In genomic region chr12:69844416-69844815, GRCh38 we compare ENCODE assay signal across 24 cellular contexts. TPM values are rescaled to one million over a fixed set of nuclear protein-coding genes. Genes with fewer than 3 reads are reported as not detected.
DNase-seq lines count a peak whose midpoint lies in the region; ATAC-seq and TF ChIP-seq lines count a peak whose summit lies in the region.
"Had no signal": no experiment of that assay in that cellular context is flagged by ENCODE, and none has a peak within 500 bp of the region (broad histone marks: within the 10 kb centered on the region; RNA-seq: fewer than 3 reads in every experiment).

No MANE protein-coding gene starts in this region.

- TF ChIP-seq CTCF in endodermal cell (conservative IDR thresholded peaks at IDR 0.05) = no peak

- H3K9ac ChIP-seq in endodermal cell (ENCODE audit: extremely low read depth, low read length, poor library complexity, severe bottlenecking) = no peak overlapping the region

- DNase-seq in DMS 273 (lab: John Stamatoyannopoulos, UW; ENCODE audit: unreplicated experiment) = peak; percentile 92
- DNase-seq in NCI-H2171 (lab: John Stamatoyannopoulos, UW) = peak; percentile 83
- DNase-seq in NCI-H69 (lab: John Stamatoyannopoulos, UW) = peak; percentile 33
- DNase-seq in endodermal cell = peak; percentile 52
- DNase-seq in left cardiac atrium = no peak
- DNase-seq in MV-4-11 (lab: John Stamatoyannopoulos, UW) = no peak
- DNase-seq in effector memory CD4-positive, alpha-beta T cell = no peak
- DNase-seq: 8988T, ACHN, BE2C, GDM1, H9, KG1, MG63, NCI-H510A, NCI-H774, RPMI8226, SHP77, T-cell had no signal

- H3K4me1 Mint-ChIP-seq in endodermal cell = peaks cover 10% of the 10 kb centered on the region
- H3K4me1 Mint-ChIP-seq: CD14-positive monocyte, GM23338, T-cell had no signal

- H3K36me3 Mint-ChIP-seq in endodermal cell (ENCODE audit: low read depth) = peaks cover under 1% of the 10 kb centered on the region
- H3K36me3 Mint-ChIP-seq: CD14-positive monocyte, T-cell had no signal

- no peak overlapping the region for H3K27ac ChIP-seq in endodermal cell (ENCODE audit: low read depth, low read length)
- no peak overlapping the region for H3K27ac ChIP-seq in effector memory CD4-positive, alpha-beta T cell (ENCODE audit: insufficient read depth, low read length, poor library complexity, severe bottlenecking)

- intact Hi-C loops in left cardiac atrium (cut with DNase I) = no loop called here

- no peaks in the 10 kb centered on the region for H3K36me3 ChIP-seq in endodermal cell (ENCODE audit: control insufficient read depth, insufficient read depth, low read length)
- no peaks in the 10 kb centered on the region for H3K36me3 ChIP-seq in effector memory CD4-positive, alpha-beta T cell (ENCODE audit: control insufficient read depth, insufficient read depth, low read length)
- H3K36me3 ChIP-seq: BE2C, MG63 had no signal

- 93 to 96% methylated on average over 6 to 7 of the region's 7 CpGs for WGBS in endodermal cell (ENCODE audit: insufficient coverage in 1 of 2, insufficient read length in 1 of 2), 2 experiments

- peaks cover 8% of the 10 kb centered on the region for H3K4me1 ChIP-seq in endodermal cell (ENCODE audit: control insufficient read depth, insufficient read depth, low read length)
- H3K4me1 ChIP-seq in effector memory CD4-positive, alpha-beta T cell (ENCODE audit: control insufficient read depth, insufficient read depth, low read length, poor library complexity, severe bottlenecking) = no peaks in the 10 kb centered on the region
- H3K4me1 ChIP-seq: BE2C had no signal

- peaks cover 10% of the 10 kb centered on the region for H3K27me3 ChIP-seq in endodermal cell (ENCODE audit: control insufficient read depth, insufficient read depth, low read length, poor library complexity, severe bottlenecking)
- no peaks in the 10 kb centered on the region for H3K27me3 ChIP-seq in effector memory CD4-positive, alpha-beta T cell (replicated peaks; ENCODE audit: control insufficient read depth, insufficient read depth, low read length, poor library complexity, severe bottlenecking)
- H3K27me3 ChIP-seq: MG63 had no signal

- H3K9me3 Mint-ChIP-seq in endodermal cell = no peaks in the 10 kb centered on the region
- H3K9me3 Mint-ChIP-seq: GM23338, H9, T-cell had no signal

- H3K27me3 Mint-ChIP-seq in endodermal cell (ENCODE audit: insufficient read depth) = peaks cover 3% of the 10 kb centered on the region

- no peak overlapping the region for H3K4me3 Mint-ChIP-seq in endodermal cell
- H3K4me3 Mint-ChIP-seq: CD14-positive monocyte, GM23338, H9, T-cell had no signal

- no peaks in the 10 kb centered on the region for H3K9me3 ChIP-seq in endodermal cell (ENCODE audit: control insufficient read depth, low read length)
- no peaks in the 10 kb centered on the region for H3K9me3 ChIP-seq in effector memory CD4-positive, alpha-beta T cell (ENCODE audit: control insufficient read depth, low read length)
- H3K9me3 ChIP-seq: BE2C, MG63 had no signal

- H3K27ac Mint-ChIP-seq in endodermal cell = no peak overlapping the region
- H3K27ac Mint-ChIP-seq: GM23338, H9, T-cell had no signal

- ATAC-seq in left cardiac atrium (no peak), HG02852 (IDR thresholded peaks at IDR 0.05; ENCODE audit: unreplicated experiment) (no peak)
- ATAC-seq: GM12878, GM23338, T-cell had no signal

- no peak overlapping the region for H3K4me3 ChIP-seq in endodermal cell (ENCODE audit: low read length)
- H3K4me3 ChIP-seq in effector memory CD4-positive, alpha-beta T cell (ENCODE audit: insufficient read depth, low read depth, low read length, poor library complexity, severe bottlenecking) = no peak overlapping the region
- H3K4me3 ChIP-seq: GM12878, GM23338, MG63 had no signal

RNA-seq across cellular contexts. Expression of gene MYRFL, which starts 19.4 kb away (rescaled TPM):
- total RNA-seq in endodermal cell = under 1 TPM; 0.15 to 0.55 TPM
- not detected for polyA plus RNA-seq in endodermal cell (2013, experiment 1 of 2)
- polyA plus RNA-seq in endodermal cell (2013, experiment 2 of 2) = not detected
- under 1 TPM; 0.15 to 0.65 TPM for total RNA-seq in left cardiac atrium
- total RNA-seq: SK-MEL-5, T-cell had no signal
- polyA plus RNA-seq: CD14-positive monocyte had no signal

Comparison
In these comparisons a context has a peak if more than half of its experiments do, and no peak if none do; other contexts are left out.
1. DNase-seq: peak in DMS 273 (single experiment), NCI-H2171 (single experiment), NCI-H69 (single experiment) and endodermal cell (single experiment); none in left cardiac atrium (single experiment), MV-4-11 (single experiment) and effector memory CD4-positive, alpha-beta T cell (0 of 3).